15 cellular contexts compared by ENCODE assay signal in genomic region chr1:13570924-13571323, GRCh38. TPM values are rescaled to one million over a fixed set of nuclear protein-coding genes. Genes with fewer than 3 reads are reported as not detected.
DNase-seq lines count a peak whose midpoint lies in the region; ATAC-seq and TF ChIP-seq lines count a peak whose summit lies in the region.
"Had no signal": no experiment of that assay in that cellular context is flagged by ENCODE, and none has a peak within 500 bp of the region (broad histone marks: within the 10 kb centered on the region; RNA-seq: fewer than 3 reads in every experiment).

No MANE protein-coding gene starts in this region.

- H3K9me3 Mint-ChIP-seq in CD14-positive monocyte, result peaks cover 0 to 6% (median 2%) of the 10 kb centered on the region in 7 donors
- H3K9me3 Mint-ChIP-seq: activated naive CD8-positive, alpha-beta T cell treated with anti-CD3 and anti-CD28 coated beads for 36 hours; CD8-positive, alpha-beta memory T cell had no signal

- DNase-seq in CD14-positive monocyte (ENCODE audit: low spot score) (no peak), GM20000 (ENCODE audit: low spot score) (no peak), WERI-Rb-1 (no peak), islet precursor cell (peak; percentile 22), DMS79 treated with DMSO at 0.1 percent for 48 hours (lab: John Stamatoyannopoulos, UW) (no peak), iPS-NIHi7 (ENCODE audit: extremely low spot score) (no peak), NCI-H1092 treated with DMSO at 0.1 percent for 48 hours (lab: John Stamatoyannopoulos, UW) (no peak)
- DNase-seq: activated CD8-positive, alpha-beta memory T cell treated with anti-CD3 and anti-CD28 coated beads for 24 hours; activated naive CD8-positive, alpha-beta T cell treated with anti-CD3 and anti-CD28 coated beads for 36 hours; CD8-positive, alpha-beta memory T cell; NCI-H1417 treated with DMSO at 0.1 percent for 48 hours; spleen; T-helper 1 cell; uterus had no signal

- H3K27me3 ChIP-seq in WERI-Rb-1 (ENCODE audit: insufficient read depth, low read depth, severe bottlenecking), result no peaks in the 10 kb centered on the region
- H3K27me3 ChIP-seq: uterus had no signal

- H3K4me1 Mint-ChIP-seq in CD14-positive monocyte, result no peaks in the 10 kb centered on the region
- H3K4me1 Mint-ChIP-seq: activated naive CD8-positive, alpha-beta T cell treated with anti-CD3 and anti-CD28 coated beads for 36 hours; CD8-positive, alpha-beta memory T cell had no signal

- intact Hi-C loops in CD14-positive monocyte (cut with micrococcal nuclease), result no loop called here

- no peak overlapping the region for H3K4me3 Mint-ChIP-seq in CD14-positive monocyte
- H3K4me3 Mint-ChIP-seq: activated naive CD8-positive, alpha-beta T cell treated with anti-CD3 and anti-CD28 coated beads for 36 hours; CD8-positive, alpha-beta memory T cell had no signal

- TF ChIP-seq CTCF in CD14-positive monocyte (IDR thresholded peaks at IDR 0.05) (peak; percentile 63), GM20000 (IDR thresholded peaks at IDR 0.05; ENCODE audit: extremely low read depth, missing control alignments) (peak; percentile 20), WERI-Rb-1 (IDR thresholded peaks at IDR 0.05; ENCODE audit: low read depth, low read length) (peak; percentile 67)

- H3K27ac Mint-ChIP-seq in CD14-positive monocyte, result no peak overlapping the region
- H3K27ac Mint-ChIP-seq: activated naive CD8-positive, alpha-beta T cell treated with anti-CD3 and anti-CD28 coated beads for 36 hours had no signal

- H3K4me3 ChIP-seq in WERI-Rb-1 (ENCODE audit: low read depth, low read length), result no peak overlapping the region
- H3K4me3 ChIP-seq: spleen, uterus had no signal

- ATAC-seq in GM18498 (IDR thresholded peaks at IDR 0.05; ENCODE audit: unreplicated experiment), result no peak

- H3K27ac ChIP-seq in WERI-Rb-1, result no peak overlapping the region
- H3K27ac ChIP-seq: spleen, uterus had no signal

- H3K9me3 ChIP-seq in WERI-Rb-1 (ENCODE audit: severe bottlenecking), result no peaks in the 10 kb centered on the region
- H3K9me3 ChIP-seq: spleen, uterus had no signal

- peaks cover 5 to 27% (median 18%) of the 10 kb centered on the region in 3 donors for H3K27me3 Mint-ChIP-seq in CD14-positive monocyte (ENCODE audit: low read depth in 3 of 3)

- H3K36me3 ChIP-seq in WERI-Rb-1, result no peaks in the 10 kb centered on the region
- H3K36me3 ChIP-seq: spleen, uterus had no signal

- H3K36me3 Mint-ChIP-seq in CD14-positive monocyte, result no peaks in the 10 kb centered on the region
- H3K36me3 Mint-ChIP-seq: activated naive CD8-positive, alpha-beta T cell treated with anti-CD3 and anti-CD28 coated beads for 36 hours; CD8-positive, alpha-beta memory T cell had no signal

RNA-seq across cellular contexts. Expression of gene PDPN, which starts 12.7 kb away (rescaled TPM):
- polyA plus RNA-seq in CD14-positive monocyte, result not detected
- polyA plus RNA-seq: CD8-positive, alpha-beta memory T cell had no signal

RNA-seq across cellular contexts. Expression of gene LRRC38, which starts 57.1 kb away (rescaled TPM):
- not detected for polyA plus RNA-seq in CD14-positive monocyte
- polyA plus RNA-seq: CD8-positive, alpha-beta memory T cell had no signal
